ENCODE assay signal across 10 cellular contexts in genomic region chr3:177194319-177194718, GRCh38. TPM values are rescaled to one million over a fixed set of nuclear protein-coding genes. Genes with fewer than 3 reads are reported as not detected.
DNase-seq lines count a peak whose midpoint lies in the region; ATAC-seq and TF ChIP-seq lines count a peak whose summit lies in the region.
"Had no signal": no experiment of that assay in that cellular context is flagged by ENCODE, and none has a peak within 500 bp of the region (broad histone marks: within the 10 kb centered on the region; RNA-seq: fewer than 3 reads in every experiment).

No MANE protein-coding gene starts in this region.

- H3K27ac Mint-ChIP-seq in activated CD8-positive, alpha-beta memory T cell treated with anti-CD3 and anti-CD28 coated beads, Interleukin-2, amount 10 ng/mL, durations not matched to agents 7 days and 5 days: peak overlapping the region; percentile 95
- H3K27ac Mint-ChIP-seq in activated T-helper 17 cell treated with anti-CD3 and anti-CD28 coated beads, Interleukin-2, amount 50 U/mL, for 72 hours: peak overlapping the region; percentile 93

- no peak for TF ChIP-seq CTCF in stomach (IDR thresholded peaks at IDR 0.05)

- DNase-seq in activated CD8-positive, alpha-beta memory T cell treated with anti-CD3 and anti-CD28 coated beads, Interleukin-2, amount 10 ng/mL, durations not matched to agents 7 days and 5 days: no peak
- DNase-seq in activated CD8-positive, alpha-beta memory T cell treated with anti-CD3 and anti-CD28 coated beads for 24 hours: no peak
- DNase-seq in stomach: no peak
- DNase-seq in effector CD4-positive, alpha-beta T cell: no peak
- no peak for DNase-seq in amygdala (lab: John Stamatoyannopoulos, UW)
- no peak for DNase-seq in NK-92 (lab: John Stamatoyannopoulos, UW; ENCODE audit: unreplicated experiment)
- DNase-seq: activated CD4-positive, alpha-beta T cell treated with anti-CD3 and anti-CD28 coated beads, Interleukin-2, amount 50 U/mL, for 1 hour; KBM-7 had no signal

- peak overlapping the region; percentile 95 for H3K4me3 Mint-ChIP-seq in activated CD8-positive, alpha-beta memory T cell treated with anti-CD3 and anti-CD28 coated beads, Interleukin-2, amount 10 ng/mL, durations not matched to agents 7 days and 5 days
- H3K4me3 Mint-ChIP-seq in activated T-helper 17 cell treated with anti-CD3 and anti-CD28 coated beads, Interleukin-2, amount 50 U/mL, for 72 hours: peak overlapping the region; percentile 94

- H3K4me1 ChIP-seq in iPS-18a (ENCODE audit: control insufficient read depth, low read depth, low read length) (peaks cover 45% of the 10 kb centered on the region), stomach (peaks cover 13 to 68% (median 51%) of the 10 kb centered on the region in 4 donors)

- peaks cover 51% of the 10 kb centered on the region for H3K4me1 Mint-ChIP-seq in activated CD8-positive, alpha-beta memory T cell treated with anti-CD3 and anti-CD28 coated beads, Interleukin-2, amount 10 ng/mL, durations not matched to agents 7 days and 5 days
- H3K4me1 Mint-ChIP-seq in activated T-helper 17 cell treated with anti-CD3 and anti-CD28 coated beads, Interleukin-2, amount 50 U/mL, for 72 hours: peaks cover 47% of the 10 kb centered on the region

- no peak for TF ChIP-seq POLR2A in stomach (IDR thresholded peaks at IDR 0.05)

- H3K9me3 Mint-ChIP-seq in activated CD8-positive, alpha-beta memory T cell treated with anti-CD3 and anti-CD28 coated beads, Interleukin-2, amount 10 ng/mL, durations not matched to agents 7 days and 5 days (ENCODE audit: low read depth): no peaks in the 10 kb centered on the region
- no peaks in the 10 kb centered on the region for H3K9me3 Mint-ChIP-seq in activated T-helper 17 cell treated with anti-CD3 and anti-CD28 coated beads, Interleukin-2, amount 50 U/mL, for 72 hours

- intact Hi-C loops in stomach (cut with DNase I; ENCODE audit: low total_unique reads): loop anchor here (5.0 kb wide), 1 partner anchor 137 kb away; no protein-coding TSS in a partner anchor

- H3K27me3 Mint-ChIP-seq in activated CD8-positive, alpha-beta memory T cell treated with anti-CD3 and anti-CD28 coated beads, Interleukin-2, amount 10 ng/mL, durations not matched to agents 7 days and 5 days: no peaks in the 10 kb centered on the region
- H3K27me3 Mint-ChIP-seq in activated T-helper 17 cell treated with anti-CD3 and anti-CD28 coated beads, Interleukin-2, amount 50 U/mL, for 72 hours: no peaks in the 10 kb centered on the region

- H3K9me3 ChIP-seq in iPS-18a (ENCODE audit: control insufficient read depth, low read depth, low read length): no peaks in the 10 kb centered on the region
- H3K9me3 ChIP-seq in stomach: no peaks in the 10 kb centered on the region

- no peak for TF ChIP-seq EP300 in stomach (IDR thresholded peaks at IDR 0.05)

- H3K4me3 ChIP-seq in iPS-18a (ENCODE audit: low read length) (peak overlapping the region; percentile 96), stomach (peak overlapping the region in 2 of 4 donors; percentile 75 to 91)

- H3K36me3 ChIP-seq in iPS-18a (ENCODE audit: control insufficient read depth, low read depth, low read length): no peaks in the 10 kb centered on the region
- H3K36me3 ChIP-seq in stomach: no peaks in the 10 kb centered on the region

- H3K27me3 ChIP-seq in iPS-18a (ENCODE audit: control insufficient read depth, insufficient read depth, low read length): no peaks in the 10 kb centered on the region
- H3K27me3 ChIP-seq in stomach: no peaks in the 10 kb centered on the region

- CTCF ChIA-PET in activated CD8-positive, alpha-beta memory T cell treated with anti-CD3 and anti-CD28 coated beads, Interleukin-2, amount 10 ng/mL, durations not matched to agents 7 days and 5 days (lab: Charles Lee): no interaction called here

- H3K36me3 Mint-ChIP-seq in activated CD8-positive, alpha-beta memory T cell treated with anti-CD3 and anti-CD28 coated beads, Interleukin-2, amount 10 ng/mL, durations not matched to agents 7 days and 5 days: peaks cover 35% of the 10 kb centered on the region
- H3K36me3 Mint-ChIP-seq in activated T-helper 17 cell treated with anti-CD3 and anti-CD28 coated beads, Interleukin-2, amount 50 U/mL, for 72 hours (ENCODE audit: low read depth): peaks cover 53% of the 10 kb centered on the region

- WGBS in stomach, 5 donors: 2 to 24% (median 5%) methylated on average over 1 of the region's 1 CpG

- no peak for ATAC-seq in activated CD8-positive, alpha-beta memory T cell treated with anti-CD3 and anti-CD28 coated beads, Interleukin-2, amount 10 ng/mL, durations not matched to agents 7 days and 5 days
- ATAC-seq in activated T-helper 17 cell treated with anti-CD3 and anti-CD28 coated beads, Interleukin-2, amount 50 U/mL, for 72 hours (replicated peaks): no peak

- peak overlapping the region; percentile 99 for H3K9ac ChIP-seq in iPS-18a (ENCODE audit: low read length)

- H3K27ac ChIP-seq in iPS-18a (ENCODE audit: low read length): no peak overlapping the region
- peak overlapping the region in 3 of 5 donors; percentile 98 to 100 (median 99) for H3K27ac ChIP-seq in stomach

RNA-seq across cellular contexts. Expression of gene TBL1XR1, which starts 3.0 kb away (rescaled TPM):
- 100 to 1,000 TPM; 143 to 214 TPM for total RNA-seq in activated CD8-positive, alpha-beta memory T cell treated with anti-CD3 and anti-CD28 coated beads, Interleukin-2, amount 10 ng/mL, durations not matched to agents 7 days and 5 days
- total RNA-seq in activated T-helper 17 cell treated with anti-CD3 and anti-CD28 coated beads, Interleukin-2, amount 50 U/mL, for 72 hours: 100 to 1,000 TPM; 131 to 180 TPM
- 100 to 1,000 TPM in 1 of 5 donors, 10 to 100 TPM in 4; 11.6 to 217 (median 66.5) TPM for total RNA-seq in stomach
- polyA plus RNA-seq in stomach: 10 to 100 TPM; 17.9 to 22.3 (median 20.2) TPM
